ENCODE assay signal across 16 cellular contexts in genomic region chr6:167401525-167402194, GRCh38.
DNase-seq lines count a peak whose midpoint lies in the region; ATAC-seq, FAIRE-seq and TF ChIP-seq lines count a peak whose summit lies in the region.
"Had no signal": no experiment of that assay in that cellular context is flagged by ENCODE, and none has a peak within 500 bp of the region (broad histone marks: within the 10 kb centered on the region; RNA-seq: fewer than 3 reads in every experiment).

No MANE protein-coding gene starts in this region.

- DNase-seq in DMS53 (lab: John Stamatoyannopoulos, UW) (peak; percentile 88), NCI-H2029 treated with DMSO at 0.1 percent for 48 hours (lab: John Stamatoyannopoulos, UW) (peak; percentile 60), K562 (ENCODE audit: extremely low read depth in 1 of 4, low spot score in 3 of 4) (no peak), lower lobe of right lung (peak; percentile 70), cerebellum (ENCODE audit: low spot score) (no peak)
- DNase-seq in T-helper 2 cell treated with Interferon-gamma antibody and Interleukin-4, amounts not matched to agents 5 μg/mL and 100 μg/mL, for 36 hours (ENCODE audit: low spot score), result no peak
- DNase-seq in activated T-cell treated with anti-CD3 and anti-CD28 coated beads, Interleukin-2, amount 50 U/mL, for 1 hour, result no peak
- DNase-seq: activated CD4-positive, alpha-beta memory T cell treated with anti-CD3 and anti-CD28 coated beads for 36 hours; brain microvascular endothelial cell; heart right ventricle; KBM-7; NCI-H2227 treated with DMSO at 0.1 percent for 48 hours; T1000; uterus had no signal

- intact Hi-C loops in K562 (cut with micrococcal nuclease), result no loop called here
- intact Hi-C loops in lower lobe of right lung (cut with DNase I), result no loop called here

- no peak for TF ChIP-seq RAD21 in K562 (CRISPR knock-in tag; conservative IDR thresholded peaks at IDR 0.05 in 1 of 2, IDR thresholded peaks at IDR 0.05 in 1 of 2)

- H2AFZ ChIP-seq in K562 (ENCODE audit: low read depth, low read length), result no peak overlapping the region
- H2AFZ ChIP-seq: parathyroid adenoma had no signal

- H3K4me3 Mint-ChIP-seq in T-helper 2 cell treated with Interferon-gamma antibody and Interleukin-4, amounts not matched to agents 5 μg/mL and 100 μg/mL, for 36 hours, result no peak overlapping the region
- H3K4me3 Mint-ChIP-seq: activated CD4-positive, alpha-beta memory T cell treated with anti-CD3 and anti-CD28 coated beads for 36 hours had no signal

- H3K27ac ChIP-seq in K562 (ENCODE audit: extremely low read depth, low read depth, low read length), result no peak overlapping the region
- H3K27ac ChIP-seq in lower lobe of right lung, result no peak overlapping the region
- H3K27ac ChIP-seq: brain microvascular endothelial cell, heart right ventricle, parathyroid adenoma, uterus had no signal

- TF ChIP-seq POLR2A in K562 (conservative IDR thresholded peaks at IDR 0.05), result no peak

- H3K4me1 ChIP-seq in K562 (replicated peaks in 1 of 2; ENCODE audit: control insufficient read depth in 2 of 2, insufficient read depth in 2 of 2, low read length in 2 of 2) (no peaks in the 10 kb centered on the region), lower lobe of right lung (no peaks in the 10 kb centered on the region)
- H3K4me1 ChIP-seq: heart right ventricle, parathyroid adenoma, uterus had no signal

- H3K9me3 ChIP-seq in K562 (replicated peaks; ENCODE audit: control insufficient read depth, insufficient read depth, low read depth, low read length) (no peaks in the 10 kb centered on the region), lower lobe of right lung (no peaks in the 10 kb centered on the region)
- H3K9me3 ChIP-seq: heart right ventricle, uterus had no signal

- ATAC-seq in K562 (peak; percentile 24; the same call in 1 of the 3 replicates), lower lobe of right lung (peak; percentile 75 to 76), HG02840 (IDR thresholded peaks at IDR 0.05; ENCODE audit: low FRiP score, unreplicated experiment) (no peak)

- in situ Hi-C loops in K562 (cut with MboI), result no loop called here

- TF ChIP-seq EP300 in K562 (IDR thresholded peaks at IDR 0.05; ENCODE audit: low read length), result no peak

- CTCF ChIA-PET in K562 (lab: Yijun Ruan, JAX; ENCODE audit: low intra/inter-chr PET ratio), result no interaction called here

- H3K4me3 ChIP-seq in K562 (no peak overlapping the region), lower lobe of right lung (no peak overlapping the region)
- H3K4me3 ChIP-seq: heart right ventricle, uterus had no signal

- no peak overlapping the region for H3K9ac ChIP-seq in K562 (ENCODE audit: insufficient read depth in 1 of 2, low read depth in 2 of 2, low read length in 2 of 2)
- H3K9ac ChIP-seq: parathyroid adenoma had no signal

- H3K4me2 ChIP-seq in K562 (ENCODE audit: insufficient read depth, low read length), result no peak overlapping the region

- peaks cover 54 to 96% of the 10 kb centered on the region in 2 experiments for H3K27me3 ChIP-seq in K562 (ENCODE audit: control insufficient read depth in 2 of 2, insufficient read depth in 2 of 2, low read length in 2 of 2)
- no peaks in the 10 kb centered on the region for H3K27me3 ChIP-seq in lower lobe of right lung (ENCODE audit: low read depth)
- H3K27me3 ChIP-seq: brain microvascular endothelial cell, uterus had no signal

- H4K20me1 ChIP-seq in K562 (replicated peaks; ENCODE audit: control insufficient read depth, insufficient read depth, low read length), result peaks cover 12% of the 10 kb centered on the region

- H3K9me3 Mint-ChIP-seq in T-helper 2 cell treated with Interferon-gamma antibody and Interleukin-4, amounts not matched to agents 5 μg/mL and 100 μg/mL, for 36 hours, result no peaks in the 10 kb centered on the region
- H3K9me3 Mint-ChIP-seq: activated CD4-positive, alpha-beta memory T cell treated with anti-CD3 and anti-CD28 coated beads for 36 hours had no signal

- no peak for FAIRE-seq in K562 (lab: Jason Lieb, UNC)

- H3K4me1 Mint-ChIP-seq in T-helper 2 cell treated with Interferon-gamma antibody and Interleukin-4, amounts not matched to agents 5 μg/mL and 100 μg/mL, for 36 hours (ENCODE audit: low read depth), result no peaks in the 10 kb centered on the region

- no peak overlapping the region for H3K27ac Mint-ChIP-seq in T-helper 2 cell treated with Interferon-gamma antibody and Interleukin-4, amounts not matched to agents 5 μg/mL and 100 μg/mL, for 36 hours
- H3K27ac Mint-ChIP-seq: activated CD4-positive, alpha-beta memory T cell treated with anti-CD3 and anti-CD28 coated beads for 36 hours had no signal

- no peaks in the 10 kb centered on the region for H3K27me3 Mint-ChIP-seq in T-helper 2 cell treated with Interferon-gamma antibody and Interleukin-4, amounts not matched to agents 5 μg/mL and 100 μg/mL, for 36 hours (ENCODE audit: low read depth)

- no TSS peak for BruUV-seq in K562 (replicated peaks; lab: Mats Ljungman, UMichigan)

- H3K9me1 ChIP-seq in K562 (ENCODE audit: control insufficient read depth, insufficient read depth, low read length), result peaks cover 3% of the 10 kb centered on the region

- TF ChIP-seq CTCF in K562 (IDR thresholded peaks at IDR 0.05 in 2 of 3, conservative IDR thresholded peaks at IDR 0.05 in 1 of 3; ENCODE audit: insufficient read depth in 2 of 3, low read depth in 1 of 3, low read length in 3 of 3), result no peak
- no peak for TF ChIP-seq CTCF in lower lobe of right lung (IDR thresholded peaks at IDR 0.05)

- no peaks in the 10 kb centered on the region for H3K36me3 Mint-ChIP-seq in T-helper 2 cell treated with Interferon-gamma antibody and Interleukin-4, amounts not matched to agents 5 μg/mL and 100 μg/mL, for 36 hours (ENCODE audit: low read depth)
- H3K36me3 Mint-ChIP-seq: activated CD4-positive, alpha-beta memory T cell treated with anti-CD3 and anti-CD28 coated beads for 36 hours had no signal

- WGBS in K562 (ENCODE audit: insufficient coverage, low coverage, missing lambda C conversion rate), result 1% methylated on average over 20 of the region's 20 CpGs

- POLR2A ChIA-PET in K562 (lab: Yijun Ruan, JAX), result no interaction called here

- no peaks in the 10 kb centered on the region for H3K79me2 ChIP-seq in K562 (ENCODE audit: control insufficient read depth, insufficient read depth, low read length)
- H3K79me2 ChIP-seq: parathyroid adenoma had no signal

- H3K36me3 ChIP-seq in K562 (ENCODE audit: control insufficient read depth, insufficient read depth, low read length) (no peaks in the 10 kb centered on the region), lower lobe of right lung (no peaks in the 10 kb centered on the region)
- H3K36me3 ChIP-seq: brain microvascular endothelial cell, heart right ventricle, uterus had no signal

TF ChIP-seq in K562, 482 proteins besides CTCF, POLR2A, EP300 and RAD21:
- TF ChIP-seq C11orf30 (IDR thresholded peaks at IDR 0.05; ENCODE audit: low read depth) (no peak), USF2 (CRISPR knock-in tag; IDR thresholded peaks at IDR 0.05) (peak; percentile 20; the same call in 1 of the 2 replicates)

Comparison
In these comparisons a context has a peak if more than half of its experiments do, and no peak if none do; other contexts are left out.
1. DNase-seq: peak in DMS53 (single experiment), NCI-H2029 treated with DMSO at 0.1 percent for 48 hours (single experiment) and lower lobe of right lung (single experiment); none in K562 (0 of 4), T-helper 2 cell treated with Interferon-gamma antibody and Interleukin-4, amounts not matched to agents 5 μg/mL and 100 μg/mL, for 36 hours (single experiment), cerebellum (single experiment) and activated T-cell treated with anti-CD3 and anti-CD28 coated beads, Interleukin-2, amount 50 U/mL, for 1 hour (single experiment).